In the genomic region with DNA sequence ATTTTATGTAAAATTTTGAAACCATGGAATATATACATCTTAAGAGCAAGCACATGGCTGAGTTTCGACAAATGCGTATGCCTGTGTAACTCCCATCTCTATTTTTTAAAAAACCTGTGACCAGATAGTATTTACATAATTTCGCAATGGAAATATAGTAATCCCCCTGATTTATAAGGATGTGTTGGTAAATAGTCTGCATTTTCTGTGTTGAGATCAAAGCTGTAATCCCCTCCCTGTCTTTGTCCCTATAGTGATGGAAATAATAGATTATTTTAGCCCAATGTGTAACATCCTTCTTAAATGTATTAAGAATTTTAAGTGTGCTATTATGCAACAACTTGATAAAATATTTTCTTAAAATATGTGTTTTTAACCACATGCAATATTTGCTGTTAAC, we compare ENCODE assay signal across 3 cellular contexts.
A peak's percentile ranks its signal among the peaks of the same experiment; 100 is the strongest.
TF ChIP-seq lines count a peak whose summit lies in the region.

No MANE protein-coding gene starts in this region.

TF ChIP-seq in HepG2, 621 proteins besides CTCF, POLR2A, EP300 and RAD21:
- TF ChIP-seq CEBPB (IDR thresholded peaks at IDR 0.05; ENCODE audit: borderline replicate concordance, low read depth, low read length): peak; percentile 49
- TF ChIP-seq, protein P1, sequence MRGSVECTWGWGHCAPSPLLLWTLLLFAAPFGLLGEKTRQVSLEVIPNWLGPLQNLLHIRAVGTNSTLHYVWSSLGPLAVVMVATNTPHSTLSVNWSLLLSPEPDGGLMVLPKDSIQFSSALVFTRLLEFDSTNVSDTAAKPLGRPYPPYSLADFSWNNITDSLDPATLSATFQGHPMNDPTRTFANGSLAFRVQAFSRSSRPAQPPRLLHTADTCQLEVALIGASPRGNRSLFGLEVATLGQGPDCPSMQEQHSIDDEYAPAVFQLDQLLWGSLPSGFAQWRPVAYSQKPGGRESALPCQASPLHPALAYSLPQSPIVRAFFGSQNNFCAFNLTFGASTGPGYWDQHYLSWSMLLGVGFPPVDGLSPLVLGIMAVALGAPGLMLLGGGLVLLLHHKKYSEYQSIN (CRISPR knock-in tag; IDR thresholded peaks at IDR 0.05; ENCODE audit: borderline replicate concordance): no peak

TF ChIP-seq in IMR-90, 13 proteins besides CTCF, POLR2A, EP300 and RAD21:
- TF ChIP-seq CEBPB (IDR thresholded peaks at IDR 0.05; ENCODE audit: low read depth, low read length) (peak; percentile 38; the same call in 1 of the 2 replicates), BHLHE40 (IDR thresholded peaks at IDR 0.05; ENCODE audit: low read depth, low read length) (no peak), FOS (IDR thresholded peaks at IDR 0.05; ENCODE audit: low read depth, low read length) (no peak), MAZ (IDR thresholded peaks at IDR 0.05; ENCODE audit: borderline replicate concordance, low read depth, low read length) (no peak), RCOR1 (IDR thresholded peaks at IDR 0.05; ENCODE audit: insufficient replicate concordance, low read length) (no peak), MAFK (IDR thresholded peaks at IDR 0.05; ENCODE audit: low read depth, low read length) (no peak), RFX5 (IDR thresholded peaks at IDR 0.05; ENCODE audit: low read depth, low read length) (no peak)

TF ChIP-seq in K562, 482 proteins besides CTCF, POLR2A, EP300 and RAD21:
- TF ChIP-seq CEBPG (CRISPR knock-in tag; IDR thresholded peaks at IDR 0.05): no peak
- peak in 1 of 2 experiments; percentile 62; a peak in 3 of 4 replicates for TF ChIP-seq CEBPG (tag; conservative IDR thresholded peaks at IDR 0.05 in 1 of 2, IDR thresholded peaks at IDR 0.05 in 1 of 2)
- TF ChIP-seq CEBPB (tag; IDR thresholded peaks at IDR 0.05): peak; percentile 72
- no peak for TF ChIP-seq RAD51 (IDR thresholded peaks at IDR 0.05; ENCODE audit: borderline replicate concordance, low read depth)
